ENCODE assay signal across 1 cellular context in genomic region chr3:136196064-136196400, GRCh38.
TF ChIP-seq lines count a peak whose summit lies in the region.

Gene MSL2 (minus strand): TSS chr3:136196335. CDS start chr3:136195113, 1,222 bp downstream.

TF ChIP-seq in K562, 482 proteins besides CTCF, POLR2A, EP300 and RAD21 (continued from another document and continues in another):
- no peak for TF ChIP-seq ZNF511 (CRISPR knock-in tag; IDR thresholded peaks at IDR 0.05)
- TF ChIP-seq GMEB1 (CRISPR knock-in tag; IDR thresholded peaks at IDR 0.05), result no peak
- no peak for TF ChIP-seq SMAD3 (CRISPR knock-in tag; conservative IDR thresholded peaks at IDR 0.05)
- peak; percentile 63 for TF ChIP-seq TBP (optimal IDR thresholded peaks at IDR 0.05; ENCODE audit: low read depth, low read length)
- TF ChIP-seq BCLAF1 (IDR thresholded peaks at IDR 0.05; ENCODE audit: borderline replicate concordance in 1 of 2, control insufficient read depth in 1 of 2, low read depth in 2 of 2, low read length in 1 of 2), result no peak
- no peak; the same call in 1 of the 2 replicates for TF ChIP-seq PRMT5 (CRISPR knock-in tag; IDR thresholded peaks at IDR 0.05)
- TF ChIP-seq ZBTB26 (CRISPR knock-in tag; IDR thresholded peaks at IDR 0.05), result no peak
- TF ChIP-seq ZNF263 (CRISPR knock-in tag; IDR thresholded peaks at IDR 0.05; ENCODE audit: borderline replicate concordance), result no peak
- no peak for TF ChIP-seq MTF1 (CRISPR knock-in tag; IDR thresholded peaks at IDR 0.05; ENCODE audit: borderline replicate concordance)
- TF ChIP-seq MGA (IDR thresholded peaks at IDR 0.05), result no peak
- TF ChIP-seq ZC3H4 (CRISPR knock-in tag; IDR thresholded peaks at IDR 0.05; ENCODE audit: borderline replicate concordance), result no peak
- TF ChIP-seq EGR1 (conservative IDR thresholded peaks at IDR 0.05), result no peak
- no peak for TF ChIP-seq LARP7 (IDR thresholded peaks at IDR 0.05)
- TF ChIP-seq TSHZ1 (CRISPR knock-in tag; IDR thresholded peaks at IDR 0.05), result no peak
- TF ChIP-seq RREB1 (CRISPR knock-in tag; IDR thresholded peaks at IDR 0.05), result no peak
- TF ChIP-seq MYNN (IDR thresholded peaks at IDR 0.05), result no peak; the same call in 1 of the 2 replicates
- no peak for TF ChIP-seq MYNN (CRISPR knock-in tag; IDR thresholded peaks at IDR 0.05)
- TF ChIP-seq SMARCC2 (IDR thresholded peaks at IDR 0.05; ENCODE audit: low read depth), result no peak
- no peak for TF ChIP-seq ZNF311 (CRISPR knock-in tag; IDR thresholded peaks at IDR 0.05)
- no peak for TF ChIP-seq GATA2 (CRISPR knock-in tag; IDR thresholded peaks at IDR 0.05)
- no peak for TF ChIP-seq HDAC3 (IDR thresholded peaks at IDR 0.05; ENCODE audit: borderline replicate concordance, partially characterized antibody)
- TF ChIP-seq MLX (CRISPR knock-in tag; conservative IDR thresholded peaks at IDR 0.05), result no peak
